In the genomic region with DNA sequence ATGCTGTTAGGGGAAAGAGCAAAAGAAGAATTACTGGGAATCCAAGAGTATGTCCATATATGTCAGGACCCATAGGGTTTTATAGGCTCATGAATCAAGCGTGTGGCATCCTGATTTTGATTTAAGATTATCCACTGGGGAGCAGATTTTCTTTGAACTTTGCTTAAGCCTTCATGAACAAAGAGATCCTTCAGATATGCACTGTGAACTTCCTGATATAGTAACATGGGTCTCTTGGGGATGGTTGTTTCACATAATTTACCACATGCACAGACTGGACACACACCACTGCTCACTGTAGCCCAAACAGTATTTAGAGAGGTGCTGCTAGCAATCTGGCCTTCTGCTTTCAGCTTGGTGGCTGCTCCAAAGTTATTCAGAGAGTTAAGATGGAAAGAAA, we compare ENCODE assay signal across 13 cellular contexts.
A peak's percentile ranks its signal among the peaks of the same experiment; 100 is the strongest.
DNase-seq lines count a peak whose midpoint lies in the region; ATAC-seq and TF ChIP-seq lines count a peak whose summit lies in the region.
"Had no signal": no experiment of that assay in that cellular context is flagged by ENCODE, and none has a peak within 500 bp of the region (broad histone marks: within the 10 kb centered on the region; RNA-seq: fewer than 3 reads in every experiment).

No MANE protein-coding gene starts in this region.

- no peaks in the 10 kb centered on the region for H3K27me3 ChIP-seq in upper lobe of right lung
- H3K27me3 ChIP-seq in right atrium auricular region: no peaks in the 10 kb centered on the region

- H3K27ac ChIP-seq in upper lobe of right lung (no peak overlapping the region), right atrium auricular region (no peak overlapping the region)

- H3K4me1 ChIP-seq in upper lobe of right lung: no peaks in the 10 kb centered on the region
- H3K4me1 ChIP-seq in right atrium auricular region: no peaks in the 10 kb centered on the region

- peak; percentile 88 for ATAC-seq in GM19452 (IDR thresholded peaks at IDR 0.05; ENCODE audit: unreplicated experiment)
- peak; percentile 95 for ATAC-seq in HG02938 (IDR thresholded peaks at IDR 0.05; ENCODE audit: unreplicated experiment)
- ATAC-seq in upper lobe of right lung: no peak

- H3K36me3 ChIP-seq in upper lobe of right lung (no peaks in the 10 kb centered on the region), right atrium auricular region (no peaks in the 10 kb centered on the region)

- peak; percentile 62 for DNase-seq in EH (ENCODE audit: low read depth)
- DNase-seq in LoVo (ENCODE audit: low spot score): peak; percentile 2
- no peak for DNase-seq in DMS79 (lab: John Stamatoyannopoulos, UW)
- no peak for DNase-seq in activated naive CD4-positive, alpha-beta T cell treated with anti-CD3 and anti-CD28 coated beads, Interleukin-2, amount 50 U/mL, for 16 hours
- DNase-seq in upper lobe of right lung: no peak
- DNase-seq in right atrium auricular region (ENCODE audit: low spot score): no peak
- DNase-seq: foreskin fibroblast; midbrain; NCI-H1417; SIG-M5; stimulated activated CD4-positive, alpha-beta T cell treated with anti-CD3 and anti-CD28 coated beads, Interleukin-12 subunit alpha, Interleukin-12 subunit beta, amount 100 ng/mL, for 4 hours had no signal

- intact Hi-C loops in upper lobe of right lung (cut with DNase I): no loop called here

- TF ChIP-seq CTCF in upper lobe of right lung (IDR thresholded peaks at IDR 0.05) (no peak), right atrium auricular region (IDR thresholded peaks at IDR 0.05) (no peak)

- H3K4me3 ChIP-seq in upper lobe of right lung (no peak overlapping the region), right atrium auricular region (no peak overlapping the region)

- H3K9me3 ChIP-seq in upper lobe of right lung (no peaks in the 10 kb centered on the region), right atrium auricular region (no peaks in the 10 kb centered on the region)

Comparison
In these comparisons a context has a peak if more than half of its experiments do, and no peak if none do; other contexts are left out.
1. DNase-seq: peak in EH (single experiment) and LoVo (single experiment); none in DMS79 (single experiment), activated naive CD4-positive, alpha-beta T cell treated with anti-CD3 and anti-CD28 coated beads, Interleukin-2, amount 50 U/mL, for 16 hours (single experiment), upper lobe of right lung (single experiment) and right atrium auricular region (single experiment).